Comparison of ENCODE assay signal across 17 cellular contexts in the genomic region with DNA sequence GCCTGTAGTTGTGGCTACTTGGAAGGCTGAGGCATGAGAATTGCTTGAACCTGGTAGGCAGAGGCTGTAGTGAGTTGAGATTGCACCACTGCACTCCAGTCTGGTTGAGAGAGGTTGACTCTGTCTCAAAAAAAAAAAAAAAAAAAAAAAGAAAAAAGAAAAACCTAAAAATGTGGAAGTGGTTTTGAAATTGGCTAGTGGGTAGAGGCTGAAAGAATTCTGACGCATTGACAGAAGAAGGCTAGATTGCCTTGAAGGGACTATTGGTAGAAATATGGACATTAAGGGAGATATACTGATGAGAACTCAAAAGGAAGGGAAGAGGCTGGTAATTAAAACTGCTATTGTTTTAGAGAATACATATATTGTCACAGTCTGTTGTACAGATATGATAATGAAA. TPM values are rescaled to one million over a fixed set of nuclear protein-coding genes. Genes with fewer than 3 reads are reported as not detected.
DNase-seq lines count a peak whose midpoint lies in the region; ATAC-seq lines count a peak whose summit lies in the region.
"Had no signal": no experiment of that assay in that cellular context is flagged by ENCODE, and none has a peak within 500 bp of the region (broad histone marks: within the 10 kb centered on the region; RNA-seq: fewer than 3 reads in every experiment).

No MANE protein-coding gene starts in this region.

- no peak overlapping the region for H3K4me3 Mint-ChIP-seq in activated T-cell treated with anti-CD3 and anti-CD28 coated beads, Interleukin-2, amount 50 U/mL, for 72 hours
- H3K4me3 Mint-ChIP-seq in activated T-cell treated with anti-CD3 and anti-CD28 coated beads, Interleukin-2, amount 50 U/mL, for 4 hours: no peak overlapping the region
- H3K4me3 Mint-ChIP-seq in activated T-helper 1 cell treated with anti-CD3 and anti-CD28 coated beads, Interleukin-12 subunit alpha, Interleukin-12 subunit beta, Interleukin-2, Interleukin-4 antibody, amounts not matched to agents 30 ng/mL and 10 ng/mL and 1 ng/mL, durations not matched to agents 14 hours and 24 hours and 36 hours: peak overlapping the region; percentile 12
- no peak overlapping the region for H3K4me3 Mint-ChIP-seq in T-helper 17 cell

- H3K9me3 Mint-ChIP-seq in activated T-cell treated with anti-CD3 and anti-CD28 coated beads, Interleukin-2, amount 50 U/mL, for 72 hours: peaks cover 2% of the 10 kb centered on the region in 2 donors
- H3K9me3 Mint-ChIP-seq in activated T-cell treated with anti-CD3 and anti-CD28 coated beads, Interleukin-2, amount 50 U/mL, for 4 hours: peaks cover 12% of the 10 kb centered on the region
- peaks cover 8% of the 10 kb centered on the region for H3K9me3 Mint-ChIP-seq in activated T-helper 1 cell treated with anti-CD3 and anti-CD28 coated beads, Interleukin-12 subunit alpha, Interleukin-12 subunit beta, Interleukin-2, Interleukin-4 antibody, amounts not matched to agents 30 ng/mL and 10 ng/mL and 1 ng/mL, durations not matched to agents 14 hours and 24 hours and 36 hours

- no peak for DNase-seq in activated T-cell treated with anti-CD3 and anti-CD28 coated beads, Interleukin-2, amount 50 U/mL, for 72 hours
- no peak for DNase-seq in activated T-cell treated with anti-CD3 and anti-CD28 coated beads, Interleukin-2, amount 50 U/mL, for 4 hours
- peak; percentile 40 for DNase-seq in KBM-7
- peak; percentile 45 for DNase-seq in NOMO-1 treated with DMSO at 0.1 percent for 48 hours (lab: John Stamatoyannopoulos, UW; ENCODE audit: unreplicated experiment)
- DNase-seq in activated T-helper 1 cell treated with anti-CD3 and anti-CD28 coated beads, Interleukin-12 subunit alpha, Interleukin-12 subunit beta, Interleukin-2, Interleukin-4 antibody, amounts not matched to agents 30 ng/mL and 10 ng/mL and 1 ng/mL, durations not matched to agents 14 hours and 24 hours and 36 hours (ENCODE audit: low spot score): no peak
- DNase-seq in T-helper 17 cell: no peak
- DNase-seq: DMS79, NCI-H1092 treated with DMSO at 0.1 percent for 48 hours, NCI-H2107, NCI-H2227 treated with DMSO at 0.1 percent for 48 hours, NCI-H524, NCI-H82 had no signal

- in situ Hi-C loops in KBM-7 (cut with MboI; ENCODE audit: low pct_unique_long_range_greater_than_20kb, low sequenced_read_pairs): no loop called here

- no peaks in the 10 kb centered on the region for H3K4me1 Mint-ChIP-seq in activated T-cell treated with anti-CD3 and anti-CD28 coated beads, Interleukin-2, amount 50 U/mL, for 72 hours (ENCODE audit: low read depth)
- no peaks in the 10 kb centered on the region for H3K4me1 Mint-ChIP-seq in activated T-cell treated with anti-CD3 and anti-CD28 coated beads, Interleukin-2, amount 50 U/mL, for 4 hours (ENCODE audit: low read depth)
- peaks cover 8% of the 10 kb centered on the region for H3K4me1 Mint-ChIP-seq in activated T-helper 1 cell treated with anti-CD3 and anti-CD28 coated beads, Interleukin-12 subunit alpha, Interleukin-12 subunit beta, Interleukin-2, Interleukin-4 antibody, amounts not matched to agents 30 ng/mL and 10 ng/mL and 1 ng/mL, durations not matched to agents 14 hours and 24 hours and 36 hours (ENCODE audit: low read depth)
- H3K4me1 Mint-ChIP-seq in T-helper 17 cell: no peaks in the 10 kb centered on the region

- intact Hi-C loops in activated T-helper 1 cell treated with anti-CD3 and anti-CD28 coated beads, Interleukin-12 subunit alpha, Interleukin-12 subunit beta, Interleukin-2, Interleukin-4 antibody, amounts not matched to agents 30 ng/mL and 10 ng/mL and 1 ng/mL, durations not matched to agents 14 hours and 24 hours and 36 hours (cut with micrococcal nuclease): no loop called here

- peaks cover 9% of the 10 kb centered on the region for H3K27me3 Mint-ChIP-seq in activated T-cell treated with anti-CD3 and anti-CD28 coated beads, Interleukin-2, amount 50 U/mL, for 72 hours (ENCODE audit: low read depth)
- peaks cover 23% of the 10 kb centered on the region for H3K27me3 Mint-ChIP-seq in activated T-cell treated with anti-CD3 and anti-CD28 coated beads, Interleukin-2, amount 50 U/mL, for 4 hours (ENCODE audit: low read depth)
- H3K27me3 Mint-ChIP-seq in activated T-helper 1 cell treated with anti-CD3 and anti-CD28 coated beads, Interleukin-12 subunit alpha, Interleukin-12 subunit beta, Interleukin-2, Interleukin-4 antibody, amounts not matched to agents 30 ng/mL and 10 ng/mL and 1 ng/mL, durations not matched to agents 14 hours and 24 hours and 36 hours (ENCODE audit: insufficient read depth): peaks cover 2% of the 10 kb centered on the region
- peaks cover 47% of the 10 kb centered on the region for H3K27me3 Mint-ChIP-seq in T-helper 17 cell

- H3K36me3 Mint-ChIP-seq in activated T-cell treated with anti-CD3 and anti-CD28 coated beads, Interleukin-2, amount 50 U/mL, for 72 hours (ENCODE audit: insufficient read depth in 2 of 2): peaks cover 2 to 5% of the 10 kb centered on the region in 2 donors
- no peaks in the 10 kb centered on the region for H3K36me3 Mint-ChIP-seq in activated T-cell treated with anti-CD3 and anti-CD28 coated beads, Interleukin-2, amount 50 U/mL, for 4 hours (ENCODE audit: insufficient read depth)
- no peaks in the 10 kb centered on the region for H3K36me3 Mint-ChIP-seq in activated T-helper 1 cell treated with anti-CD3 and anti-CD28 coated beads, Interleukin-12 subunit alpha, Interleukin-12 subunit beta, Interleukin-2, Interleukin-4 antibody, amounts not matched to agents 30 ng/mL and 10 ng/mL and 1 ng/mL, durations not matched to agents 14 hours and 24 hours and 36 hours (ENCODE audit: low read depth)
- H3K36me3 Mint-ChIP-seq in T-helper 17 cell (ENCODE audit: low read depth): no peaks in the 10 kb centered on the region

- no peak for ATAC-seq in activated T-cell treated with anti-CD3 and anti-CD28 coated beads, Interleukin-2, amount 50 U/mL, for 72 hours (replicated peaks in 1 of 2)
- no peak for ATAC-seq in activated T-cell treated with anti-CD3 and anti-CD28 coated beads, Interleukin-2, amount 50 U/mL, for 4 hours
- no peak for ATAC-seq in T-helper 17 cell
- ATAC-seq in GM21529 (IDR thresholded peaks at IDR 0.05; ENCODE audit: unreplicated experiment): no peak
- no peak for ATAC-seq in GM18519 (IDR thresholded peaks at IDR 0.05; ENCODE audit: low FRiP score, unreplicated experiment)
- ATAC-seq: A549, K562, Panc1 had no signal

- H3K27ac Mint-ChIP-seq in activated T-cell treated with anti-CD3 and anti-CD28 coated beads, Interleukin-2, amount 50 U/mL, for 72 hours: peak overlapping the region; percentile 72
- no peak overlapping the region for H3K27ac Mint-ChIP-seq in activated T-helper 1 cell treated with anti-CD3 and anti-CD28 coated beads, Interleukin-12 subunit alpha, Interleukin-12 subunit beta, Interleukin-2, Interleukin-4 antibody, amounts not matched to agents 30 ng/mL and 10 ng/mL and 1 ng/mL, durations not matched to agents 14 hours and 24 hours and 36 hours
- no peak overlapping the region for H3K27ac Mint-ChIP-seq in T-helper 17 cell

- H3K9me3 ChIP-seq in T-helper 17 cell (ENCODE audit: control insufficient read depth, low read length, poor library complexity, severe bottlenecking): peaks cover 4% of the 10 kb centered on the region
- H3K9me3 ChIP-seq: A549 had no signal

RNA-seq across cellular contexts. Expression of a gene that starts 33.7 kb away (rescaled TPM):
- total RNA-seq in activated T-cell treated with anti-CD3 and anti-CD28 coated beads, Interleukin-2, amount 50 U/mL, for 72 hours: 10 to 100 TPM; 10.5 to 15.8 TPM
- 1 to 10 TPM; 5.8 to 8.6 (median 8.2) TPM for total RNA-seq in activated T-cell treated with anti-CD3 and anti-CD28 coated beads, Interleukin-2, amount 50 U/mL, for 4 hours
- 5.0 and 5.4 TPM in 2 replicates for total RNA-seq in activated T-helper 1 cell treated with anti-CD3 and anti-CD28 coated beads, Interleukin-12 subunit alpha, Interleukin-12 subunit beta, Interleukin-2, Interleukin-4 antibody, amounts not matched to agents 30 ng/mL and 10 ng/mL and 1 ng/mL, durations not matched to agents 14 hours and 24 hours and 36 hours
- 10 to 100 TPM in 1 of 2 donors, 1 to 10 TPM in 1; 8.7 to 10.1 TPM for total RNA-seq in T-helper 17 cell

Comparison
In these comparisons a context has a peak if more than half of its experiments do, and no peak if none do; other contexts are left out.
1. DNase-seq: peak in KBM-7 (single experiment) and NOMO-1 treated with DMSO at 0.1 percent for 48 hours (single experiment); none in activated T-cell treated with anti-CD3 and anti-CD28 coated beads, Interleukin-2, amount 50 U/mL, for 72 hours (0 of 2), activated T-cell treated with anti-CD3 and anti-CD28 coated beads, Interleukin-2, amount 50 U/mL, for 4 hours (single experiment), activated T-helper 1 cell treated with anti-CD3 and anti-CD28 coated beads, Interleukin-12 subunit alpha, Interleukin-12 subunit beta, Interleukin-2, Interleukin-4 antibody, amounts not matched to agents 30 ng/mL and 10 ng/mL and 1 ng/mL, durations not matched to agents 14 hours and 24 hours and 36 hours (single experiment) and T-helper 17 cell (0 of 3).